ENCODE assay signal across 23 cellular contexts in the genomic region with DNA sequence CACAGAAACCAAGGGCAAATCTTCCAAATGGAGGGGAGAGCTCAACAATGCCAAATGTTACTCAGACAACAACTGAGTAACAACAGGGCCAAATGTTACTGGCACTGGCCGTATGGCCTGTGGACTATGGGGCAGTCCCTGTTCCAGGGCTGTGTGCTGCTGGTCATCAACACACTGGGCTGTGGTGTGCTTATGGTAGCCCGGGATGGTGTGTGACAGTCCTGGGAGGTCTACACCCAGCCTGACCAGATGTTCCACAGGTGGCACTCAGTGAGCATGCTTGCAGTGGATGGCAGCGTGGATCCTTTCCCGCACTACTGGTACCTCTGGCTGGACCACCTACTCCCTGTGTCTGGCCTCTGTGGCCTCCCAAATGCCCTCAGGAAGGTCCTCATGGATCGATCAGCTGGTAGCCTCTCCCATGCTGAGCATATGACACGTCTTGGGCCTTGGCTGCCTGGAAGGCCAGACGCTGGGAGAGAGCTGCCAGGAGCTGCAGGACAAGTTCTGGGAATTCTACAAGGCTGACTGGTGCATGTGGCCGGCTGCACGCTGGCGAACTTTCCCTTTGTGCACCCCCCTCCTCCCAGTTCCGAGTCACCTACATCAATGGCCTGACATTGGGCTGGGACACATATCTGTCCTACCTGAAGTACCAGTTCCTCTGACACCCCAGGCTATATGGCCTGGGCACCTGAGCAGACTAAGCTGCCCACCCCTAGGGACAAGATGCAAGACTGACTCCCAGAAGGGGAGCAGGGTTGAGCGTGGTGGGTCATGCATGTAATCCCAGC.
"Had no signal": no experiment of that assay in that cellular context is flagged by ENCODE, and none has a peak within 500 bp of the region (broad histone marks: within the 10 kb centered on the region; RNA-seq: fewer than 3 reads in every experiment).

No MANE protein-coding gene starts in this region.

- H3K4me3 ChIP-seq: coronary artery, esophagus squamous epithelium, lung, pancreas, prostate gland, right atrium auricular region, stomach, tibial artery had no signal

- H3K36me3 ChIP-seq: esophagus squamous epithelium, pancreas, prostate gland, right atrium auricular region, stomach, tibial artery had no signal

- DNase-seq: dermis blood vessel endothelial cell; effector memory CD4-positive, alpha-beta T cell; esophagus squamous epithelium; foreskin melanocyte; glutamatergic neuron; hypothalamus; kidney; natural killer cell; occipital lobe; pancreas; stimulated activated CD4-positive, alpha-beta T cell treated with anti-CD3 and anti-CD28 coated beads, Interleukin-2, amount 100 ng/mL, for 24 hours; stimulated activated CD4-positive, alpha-beta T cell treated with anti-CD3 and anti-CD28 coated beads, Interleukin-4, amount 100 ng/mL, for 24 hours; stimulated activated naive CD4-positive, alpha-beta T cell treated with Interleukin-2 at 50 U/mL for 16 hours; stomach; tibial artery had no signal

- H3K27ac ChIP-seq: coronary artery, esophagus squamous epithelium, pancreas, prostate gland, right atrium auricular region, stomach, tibial artery had no signal

- H3K4me1 ChIP-seq: esophagus squamous epithelium, pancreas, prostate gland, right atrium auricular region, stomach, tibial artery had no signal

- ATAC-seq: left lobe of liver; natural killer cell; pancreas; sciatic nerve; stimulated activated effector memory CD8-positive, alpha-beta T cell treated with anti-CD3 and anti-CD28 coated beads, Interleukin-12 subunit alpha, Interleukin-12 subunit beta, amount 100 ng/mL, for 72 hours had no signal

- FAIRE-seq: endothelial cell of umbilical vein, pancreas had no signal

- H3K27me3 ChIP-seq: esophagus squamous epithelium, right atrium auricular region, tibial artery had no signal

- H3K9me3 ChIP-seq: esophagus squamous epithelium, pancreas, prostate gland, tibial artery had no signal
